9 cellular contexts compared by ENCODE assay signal in the genomic region with DNA sequence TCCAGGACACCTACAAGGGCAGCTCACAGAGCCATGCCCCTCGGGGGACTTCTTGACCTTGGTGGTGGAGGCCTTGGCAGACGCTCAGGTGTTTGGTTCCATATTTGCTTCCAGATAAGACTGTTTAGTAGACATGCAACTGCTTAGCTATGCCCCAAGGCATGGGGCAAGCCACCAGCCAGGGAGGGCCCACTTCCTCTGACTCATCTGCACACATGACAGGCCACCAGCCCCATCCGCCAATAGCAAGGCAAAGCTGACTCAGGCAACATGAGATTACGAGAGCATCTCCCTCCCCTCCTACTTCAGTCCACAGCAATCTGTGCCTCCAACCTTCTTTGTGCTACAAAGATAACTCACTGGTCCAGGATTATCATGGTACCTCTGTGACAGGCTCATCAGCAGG. TPM values are rescaled to one million over a fixed set of nuclear protein-coding genes. Genes with fewer than 3 reads are reported as not detected.
A peak's percentile ranks its signal among the peaks of the same experiment; 100 is the strongest.
DNase-seq lines count a peak whose midpoint lies in the region; ATAC-seq and TF ChIP-seq lines count a peak whose summit lies in the region.
"Had no signal": no experiment of that assay in that cellular context is flagged by ENCODE, and none has a peak within 500 bp of the region (broad histone marks: within the 10 kb centered on the region; RNA-seq: fewer than 3 reads in every experiment).

No MANE protein-coding gene starts in this region.

- DNase-seq in NCI-H460 (ENCODE audit: extremely low read depth, low read depth) (peak; percentile 21), brain microvascular endothelial cell (peak; percentile 84), trophoblast cell (peak; percentile 27 to 36), KBM-7 (no peak), ovary (no peak), GM10248 (ENCODE audit: extremely low spot score) (no peak), UCSD-AML1 (lab: John Stamatoyannopoulos, UW; ENCODE audit: unreplicated experiment) (no peak)
- DNase-seq: NCI-H774 had no signal

- H3K4me3 ChIP-seq in brain microvascular endothelial cell (ENCODE audit: low read depth, low read length) (no peak overlapping the region), trophoblast cell (ENCODE audit: low read depth, low read length) (no peak overlapping the region), ovary (no peak overlapping the region)

- no peak overlapping the region for H2AK5ac ChIP-seq in trophoblast cell (ENCODE audit: low read length)

- TF ChIP-seq POLR2A in ovary (IDR thresholded peaks at IDR 0.05), result no peak

- no peaks in the 10 kb centered on the region for H3K36me3 ChIP-seq in brain microvascular endothelial cell (replicated peaks)
- H3K36me3 ChIP-seq in trophoblast cell (ENCODE audit: control insufficient read depth in 1 of 2, insufficient read depth in 2 of 2, low read length in 2 of 2), result peaks cover 10% of the 10 kb centered on the region in 2 experiments
- H3K36me3 ChIP-seq in ovary, result no peaks in the 10 kb centered on the region

- H3K27me3 ChIP-seq in brain microvascular endothelial cell (replicated peaks), result no peaks in the 10 kb centered on the region
- no peaks in the 10 kb centered on the region for H3K27me3 ChIP-seq in trophoblast cell (ENCODE audit: insufficient read depth, low read length)
- H3K27me3 ChIP-seq in ovary, result no peaks in the 10 kb centered on the region

- H4K12ac ChIP-seq in trophoblast cell (ENCODE audit: low read depth, low read length), result no peak overlapping the region

- peak overlapping the region; percentile 57 for H3K18ac ChIP-seq in trophoblast cell (ENCODE audit: low read length)

- H3K14ac ChIP-seq in trophoblast cell (ENCODE audit: low read length), result no peak overlapping the region

- TF ChIP-seq EP300 in ovary (IDR thresholded peaks at IDR 0.05), result no peak

- no peak overlapping the region for H3K4me2 ChIP-seq in trophoblast cell (ENCODE audit: low read length)

- WGBS in trophoblast cell (ENCODE audit: extremely low coverage, insufficient coverage, insufficient read length), result no CpG with 5 or more reads among the region's 4 CpGs
- WGBS in ovary, 3 donors, result 75 to 83% (median 79%) methylated on average over 4 of the region's 4 CpGs

- H3K27ac ChIP-seq in brain microvascular endothelial cell (peak overlapping the region; percentile 12), trophoblast cell (ENCODE audit: low read depth, low read length) (no peak overlapping the region), ovary (no peak overlapping the region)

- H3K9me3 ChIP-seq in trophoblast cell (ENCODE audit: insufficient read depth, low read depth, low read length) (peaks cover 2% of the 10 kb centered on the region), ovary (no peaks in the 10 kb centered on the region)

- peaks cover 2% of the 10 kb centered on the region for H3K79me2 ChIP-seq in trophoblast cell (ENCODE audit: control insufficient read depth, insufficient read depth, low read length, poor library complexity)

- CTCF ChIA-PET in GM10248 (lab: Yijun Ruan, JAX), result interaction anchor here (1.2 kb wide), 1 partner anchor 56 kb away, joined by 3 read pairs; no protein-coding TSS in a partner anchor

- H3K9ac ChIP-seq in trophoblast cell (ENCODE audit: low read length), result no peak overlapping the region

- no peaks in the 10 kb centered on the region for H3K79me1 ChIP-seq in trophoblast cell (ENCODE audit: low read length)

- H3K23ac ChIP-seq in trophoblast cell (ENCODE audit: low read length), result no peak overlapping the region

- peak; percentile 41 for ATAC-seq in GM18520 (IDR thresholded peaks at IDR 0.05; ENCODE audit: unreplicated experiment)

- in situ Hi-C loops in brain microvascular endothelial cell (cut with HindIII; ENCODE audit: low pct_ligation_motif_present, low sequenced_read_pairs) (no loop called here), KBM-7 (cut with MboI; ENCODE audit: low pct_unique_long_range_greater_than_20kb, low sequenced_read_pairs) (no loop called here)

- no peak overlapping the region for H2BK12ac ChIP-seq in trophoblast cell (ENCODE audit: low read length)

- H2AFZ ChIP-seq in trophoblast cell (ENCODE audit: insufficient read depth, low read length, poor library complexity), result no peak overlapping the region

- H4K91ac ChIP-seq in trophoblast cell (ENCODE audit: low read depth, low read length), result no peak overlapping the region

- H3K4me1 ChIP-seq in trophoblast cell (ENCODE audit: control insufficient read depth in 1 of 2, insufficient read depth in 2 of 2, low read length in 2 of 2), result peaks cover 17 to 23% of the 10 kb centered on the region in 2 experiments
- no peaks in the 10 kb centered on the region for H3K4me1 ChIP-seq in ovary (ENCODE audit: insufficient read depth)

- H4K8ac ChIP-seq in trophoblast cell (ENCODE audit: low read depth, low read length), result no peak overlapping the region

- no peak overlapping the region for H2BK120ac ChIP-seq in trophoblast cell (ENCODE audit: insufficient read depth, low read length, poor library complexity)

- POLR2A ChIA-PET in GM10248 (lab: Yijun Ruan, JAX), result no interaction called here

- no peak overlapping the region for H3K4ac ChIP-seq in trophoblast cell (ENCODE audit: low read depth, low read length)

- TF ChIP-seq CTCF in brain microvascular endothelial cell (IDR thresholded peaks at IDR 0.05; ENCODE audit: low read depth, low read length, missing control alignments), result no peak
- no peak for TF ChIP-seq CTCF in ovary (IDR thresholded peaks at IDR 0.05)
- TF ChIP-seq CTCF in GM10248 (IDR thresholded peaks at IDR 0.05; ENCODE audit: control extremely low read depth, extremely low read depth, low read depth, missing control alignments), result no peak

- no peak overlapping the region for H2BK5ac ChIP-seq in trophoblast cell (ENCODE audit: low read depth, low read length, poor library complexity)

- intact Hi-C loops in ovary (cut with DNase I), result no loop called here

RNA-seq across cellular contexts. Expression of a gene that starts 54.9 kb away (rescaled TPM):
- total RNA-seq in NCI-H460 (2014; rRNA removed; shearing (Covaris generic)), result 0.52 and 0.54 TPM in 2 replicates
- 0.58 TPM in 1 of 2 replicates, not detected in the other for polyA plus RNA-seq in NCI-H460 (2014; cell fraction: nucleus; rRNA removed)
- polyA plus RNA-seq in trophoblast cell (2013), result 130 and 138 TPM in 2 replicates
- total RNA-seq in ovary, result 10 to 100 TPM in 6 of 7 donors, 1 to 10 TPM in 1; 7.0 to 74.5 (median 25.1) TPM
- 10 to 100 TPM; 10.7 to 83.8 TPM for polyA plus RNA-seq in ovary

Comparison
In these comparisons a context has a peak if more than half of its experiments do, and no peak if none do; other contexts are left out.
1. DNase-seq: peak in NCI-H460 (single experiment), brain microvascular endothelial cell (single experiment) and trophoblast cell (2 of 2); none in KBM-7 (single experiment), ovary (0 of 5), GM10248 (single experiment) and UCSD-AML1 (single experiment).